8 cellular contexts compared by ENCODE assay signal in genomic region chr16:67528222-67528869, GRCh38. TPM values are rescaled to one million over a fixed set of nuclear protein-coding genes. Genes with fewer than 3 reads are reported as not detected.
DNase-seq lines count a peak whose midpoint lies in the region; ATAC-seq and TF ChIP-seq lines count a peak whose summit lies in the region.

Gene RIPOR1, plus strand, starts transcription at chr16:67528829. Its CDS starts 9,618 bp downstream, at chr16:67538447.

- H3K9me3 Mint-ChIP-seq in IgD-negative memory B cell (no peaks in the 10 kb centered on the region), mesothelial cell of epicardium (no peaks in the 10 kb centered on the region)
- H3K9me3 Mint-ChIP-seq in activated CD8-positive, alpha-beta T cell treated with anti-CD3 and anti-CD28 coated beads, Interleukin-2, amount 10 ng/mL, durations not matched to agents 7 days and 5 days (ENCODE audit: insufficient read depth), result no peaks in the 10 kb centered on the region

- peak within 1 kb of the TSS; percentile 96 to 98 (median 98) for H3K27ac Mint-ChIP-seq in IgD-negative memory B cell
- no peak within 1 kb of the TSS for H3K27ac Mint-ChIP-seq in activated CD8-positive, alpha-beta T cell treated with anti-CD3 and anti-CD28 coated beads, Interleukin-2, amount 10 ng/mL, durations not matched to agents 7 days and 5 days
- H3K27ac Mint-ChIP-seq in mesothelial cell of epicardium, result peak within 1 kb of the TSS; percentile 74

- no peak for DNase-seq in GM06990 (ENCODE audit: extremely low read depth, insufficient read length)
- DNase-seq in activated CD8-positive, alpha-beta T cell treated with anti-CD3 and anti-CD28 coated beads, Interleukin-2, amount 10 ng/mL, durations not matched to agents 7 days and 5 days, result no peak
- DNase-seq in epidermal melanocyte (ENCODE audit: insufficient read length, low spot score), result peak; percentile 82
- peak in 1 of 2 experiments; percentile 58 for DNase-seq in mesothelial cell of epicardium (ENCODE audit: low spot score in 2 of 2, unreplicated experiment in 2 of 2)
- DNase-seq in NCI-H526 treated with DMSO at 0.1 percent for 48 hours (lab: John Stamatoyannopoulos, UW), result no peak
- DNase-seq in NOMO-1 treated with DMSO at 0.1 percent for 48 hours (lab: John Stamatoyannopoulos, UW; ENCODE audit: unreplicated experiment), result no peak

- H3K4me3 Mint-ChIP-seq in IgD-negative memory B cell (peak within 1 kb of the TSS; percentile 84 to 99 (median 96)), mesothelial cell of epicardium (peak within 1 kb of the TSS; percentile 85)
- H3K4me3 Mint-ChIP-seq in activated CD8-positive, alpha-beta T cell treated with anti-CD3 and anti-CD28 coated beads, Interleukin-2, amount 10 ng/mL, durations not matched to agents 7 days and 5 days, result peak within 1 kb of the TSS; percentile 44

- TF ChIP-seq CTCF in GM06990 (IDR thresholded peaks at IDR 0.05; ENCODE audit: insufficient read depth, low read length, poor library complexity, severe bottlenecking) (no peak), mesothelial cell of epicardium (IDR thresholded peaks at IDR 0.05; ENCODE audit: unreplicated experiment) (no peak), subcutaneous adipose tissue (IDR thresholded peaks at IDR 0.05; ENCODE audit: low read depth) (no peak)

- H3K36me3 ChIP-seq in GM06990 (ENCODE audit: control insufficient read depth, insufficient read depth, low read length), result no peaks in the 10 kb centered on the region

- H3K27me3 Mint-ChIP-seq in IgD-negative memory B cell (peaks cover 3% of the 10 kb centered on the region), mesothelial cell of epicardium (ENCODE audit: low read depth) (no peaks in the 10 kb centered on the region)
- peaks cover 46% of the 10 kb centered on the region for H3K27me3 Mint-ChIP-seq in activated CD8-positive, alpha-beta T cell treated with anti-CD3 and anti-CD28 coated beads, Interleukin-2, amount 10 ng/mL, durations not matched to agents 7 days and 5 days (ENCODE audit: low read depth)

- POLR2A ChIA-PET in activated CD8-positive, alpha-beta T cell treated with anti-CD3 and anti-CD28 coated beads, Interleukin-2, amount 10 ng/mL, durations not matched to agents 7 days and 5 days (lab: Charles Lee), result no interaction called here

- ATAC-seq in activated CD8-positive, alpha-beta T cell treated with anti-CD3 and anti-CD28 coated beads, Interleukin-2, amount 10 ng/mL, durations not matched to agents 7 days and 5 days, result peak; percentile 72

- H3K4me1 Mint-ChIP-seq in IgD-negative memory B cell, result peaks cover 33 to 43% (median 38%) of the 10 kb centered on the region in 3 donors
- peaks cover 20% of the 10 kb centered on the region for H3K4me1 Mint-ChIP-seq in activated CD8-positive, alpha-beta T cell treated with anti-CD3 and anti-CD28 coated beads, Interleukin-2, amount 10 ng/mL, durations not matched to agents 7 days and 5 days (ENCODE audit: low read depth)
- H3K4me1 Mint-ChIP-seq in mesothelial cell of epicardium, result peaks cover 28% of the 10 kb centered on the region

- peaks cover under 1% of the 10 kb centered on the region for H3K36me3 Mint-ChIP-seq in IgD-negative memory B cell
- H3K36me3 Mint-ChIP-seq in activated CD8-positive, alpha-beta T cell treated with anti-CD3 and anti-CD28 coated beads, Interleukin-2, amount 10 ng/mL, durations not matched to agents 7 days and 5 days (ENCODE audit: low read depth), result peaks cover 3% of the 10 kb centered on the region
- peaks cover 1% of the 10 kb centered on the region for H3K36me3 Mint-ChIP-seq in mesothelial cell of epicardium

- no peaks in the 10 kb centered on the region for H3K27me3 ChIP-seq in GM06990 (replicated peaks; ENCODE audit: control insufficient read depth, insufficient read depth, low read length)

- CTCF ChIA-PET in activated CD8-positive, alpha-beta T cell treated with anti-CD3 and anti-CD28 coated beads, Interleukin-2, amount 10 ng/mL, durations not matched to agents 7 days and 5 days (lab: Charles Lee), result interaction anchor here (1.1 to 5.6 kb wide), 4 partner anchors 8 to 117 kb away, joined by 3 to 80 read pairs (median 5); partner anchors contain the start of gene CARMIL2

- H3K4me3 ChIP-seq in GM06990 (replicated peaks; ENCODE audit: low read depth, low read length), result peak within 1 kb of the TSS; percentile 59

RNA-seq across cellular contexts. Expression of gene RIPOR1, which starts in this region (rescaled TPM):
- polyA plus RNA-seq in IgD-negative memory B cell, result 43.8 TPM
- 10 to 100 TPM; 10.6 to 13.7 TPM for total RNA-seq in activated CD8-positive, alpha-beta T cell treated with anti-CD3 and anti-CD28 coated beads, Interleukin-2, amount 10 ng/mL, durations not matched to agents 7 days and 5 days
- total RNA-seq in mesothelial cell of epicardium (55.9 to 69.2 TPM (median 58.9 TPM) in 3 replicates), subcutaneous adipose tissue (10 to 100 TPM; 34.8 to 60.2 (median 46.7) TPM)

Comparison
In these comparisons a context has a peak if more than half of its experiments do, and no peak if none do; other contexts are left out.
1. H3K4me3 Mint-ChIP-seq: peak in every context shown above with its lines; median percentile 96 in IgD-negative memory B cell; 85 in mesothelial cell of epicardium; 44 in activated CD8-positive, alpha-beta T cell treated with anti-CD3 and anti-CD28 coated beads, Interleukin-2, amount 10 ng/mL, durations not matched to agents 7 days and 5 days.